Comparison of ENCODE assay signal across 18 cellular contexts in genomic region chr9:136603216-136603615, GRCh38. TPM values are rescaled to one million over a fixed set of nuclear protein-coding genes. Genes with fewer than 3 reads are reported as not detected.
"Had no signal": no experiment of that assay in that cellular context is flagged by ENCODE, and none has a peak within 500 bp of the region (broad histone marks: within the 10 kb centered on the region; RNA-seq: fewer than 3 reads in every experiment).

No MANE protein-coding gene starts in this region.

- H3K4me1 ChIP-seq: right lobe of liver had no signal

- ATAC-seq: activated naive CD8-positive, alpha-beta T cell treated with anti-CD3 and anti-CD28 coated beads, Interleukin-2, amount 50 U/mL, for 24 hours; stimulated activated naive CD8-positive, alpha-beta T cell treated with anti-CD3 and anti-CD28 coated beads, Interleukin-15, amount 100 ng/mL, for 72 hours had no signal

- FAIRE-seq: bronchial epithelial cell, endometrium, urothelium cell line had no signal

- H3K27me3 ChIP-seq: dorsolateral prefrontal cortex, right lobe of liver had no signal

- H3K27ac ChIP-seq: dorsolateral prefrontal cortex, right lobe of liver, VCaP had no signal

- H3K9me3 ChIP-seq: right lobe of liver, SK-N-SH had no signal

- H3K36me3 ChIP-seq: right lobe of liver had no signal

- H3K4me3 ChIP-seq: dorsolateral prefrontal cortex, lung, right lobe of liver had no signal

- DNase-seq: activated CD4-positive, alpha-beta T cell treated with anti-CD3 and anti-CD28 coated beads for 1 hour; activated CD4-positive, alpha-beta T cell treated with anti-CD3 and anti-CD28 coated beads, Interleukin-2, amount 50 U/mL, for 4 hours; activated naive CD4-positive, alpha-beta T cell treated with anti-CD3 and anti-CD28 coated beads for 36 hours; activated naive CD8-positive, alpha-beta T cell treated with anti-CD3 and anti-CD28 coated beads, Interleukin-2, amount 50 U/mL, for 24 hours; activated T-cell treated with anti-CD3 and anti-CD28 coated beads for 4 hours; aorta; dorsolateral prefrontal cortex; naive thymus-derived CD4-positive, alpha-beta T cell; nucleus accumbens; posterior cingulate gyrus; right lobe of liver; SK-N-SH; stimulated activated naive CD8-positive, alpha-beta T cell treated with anti-CD3 and anti-CD28 coated beads, Interleukin-15, amount 100 ng/mL, for 72 hours had no signal

- H3K9ac ChIP-seq: SK-N-SH had no signal

RNA-seq across cellular contexts. Expression of gene EGFL7, which starts 59.5 kb away (rescaled TPM):
- polyA plus RNA-seq: naive thymus-derived CD4-positive, alpha-beta T cell had no signal
